ENCODE assay signal across 8 cellular contexts in the genomic region with DNA sequence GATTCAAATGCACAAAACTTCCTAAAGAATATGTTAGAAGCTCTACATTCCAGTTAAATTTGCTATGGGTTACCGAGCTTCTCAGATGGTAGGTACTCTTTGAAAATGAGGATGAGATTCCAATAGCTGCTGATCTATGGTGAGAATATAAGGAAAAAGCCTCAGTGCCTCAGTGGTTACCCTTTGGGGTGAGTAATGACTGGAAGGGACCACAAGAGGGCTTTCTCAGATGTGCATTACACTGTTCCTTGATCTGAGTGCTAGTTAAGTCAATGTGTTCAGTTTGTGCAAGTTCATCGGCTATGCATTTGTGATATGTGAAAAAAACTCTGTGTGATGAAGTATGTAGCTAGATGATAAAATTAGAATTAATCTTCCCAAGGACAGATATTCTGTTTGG. TPM values are rescaled to one million over a fixed set of nuclear protein-coding genes. Genes with fewer than 3 reads are reported as not detected.
A peak's percentile ranks its signal among the peaks of the same experiment; 100 is the strongest.
DNase-seq lines count a peak whose midpoint lies in the region; ATAC-seq and TF ChIP-seq lines count a peak whose summit lies in the region.

No MANE protein-coding gene starts in this region.

- H3K9me3 ChIP-seq in heart right ventricle (no peaks in the 10 kb centered on the region), right atrium auricular region (no peaks in the 10 kb centered on the region), esophagus squamous epithelium (no peaks in the 10 kb centered on the region), suprapubic skin (no peaks in the 10 kb centered on the region)

- H3K36me3 ChIP-seq in heart right ventricle = no peaks in the 10 kb centered on the region
- no peaks in the 10 kb centered on the region for H3K36me3 ChIP-seq in right atrium auricular region
- H3K36me3 ChIP-seq in esophagus squamous epithelium = no peaks in the 10 kb centered on the region
- no peaks in the 10 kb centered on the region for H3K36me3 ChIP-seq in suprapubic skin

- H3K27me3 ChIP-seq in heart right ventricle (peaks cover 6 to 87% (median 71%) of the 10 kb centered on the region in 7 donors), right atrium auricular region (peaks cover 7 to 15% of the 10 kb centered on the region in 2 donors), esophagus squamous epithelium (peaks cover 0 to 70% (median 9%) of the 10 kb centered on the region in 4 donors), suprapubic skin (peaks cover 51% of the 10 kb centered on the region)

- POLR2A ChIA-PET in activated CD4-positive, alpha-beta T cell treated with anti-CD3 and anti-CD28 coated beads for 36 hours (lab: Charles Lee) = no interaction called here

- no peak for TF ChIP-seq EP300 in suprapubic skin (IDR thresholded peaks at IDR 0.05)

- CTCF ChIA-PET in activated CD4-positive, alpha-beta T cell treated with anti-CD3 and anti-CD28 coated beads for 36 hours (lab: Charles Lee) = interaction anchor here (0.6 to 2.5 kb wide), 10 partner anchors 8 to 269 kb away, joined by 3 to 10 read pairs (median 4); a partner anchor contains a TSS

- no peak overlapping the region for H3K27ac Mint-ChIP-seq in activated CD4-positive, alpha-beta T cell treated with anti-CD3 and anti-CD28 coated beads for 36 hours

- peaks cover 34% of the 10 kb centered on the region for H3K27me3 Mint-ChIP-seq in activated CD4-positive, alpha-beta T cell treated with anti-CD3 and anti-CD28 coated beads for 36 hours

- H3K27ac ChIP-seq in heart right ventricle (no peak overlapping the region), right atrium auricular region (no peak overlapping the region), esophagus squamous epithelium (no peak overlapping the region), suprapubic skin (no peak overlapping the region)

- ATAC-seq in heart right ventricle (no peak), HG03066 (IDR thresholded peaks at IDR 0.05; ENCODE audit: low read depth, unreplicated experiment) (peak; percentile 41)
- ATAC-seq in activated CD4-positive, alpha-beta T cell treated with anti-CD3 and anti-CD28 coated beads for 36 hours = no peak

- peak in 6 of 9 donors; percentile 17 to 44 (median 32) for TF ChIP-seq CTCF in heart right ventricle (IDR thresholded peaks at IDR 0.05)
- peak in 1 of 2 donors; percentile 44 for TF ChIP-seq CTCF in right atrium auricular region (IDR thresholded peaks at IDR 0.05)
- TF ChIP-seq CTCF in esophagus squamous epithelium (IDR thresholded peaks at IDR 0.05) = peak; percentile 16 to 61 (median 34)
- TF ChIP-seq CTCF in suprapubic skin (IDR thresholded peaks at IDR 0.05) = peak; percentile 5 to 31

- intact Hi-C loops in heart right ventricle (cut with DNase I) = loop anchor here in 5 of 10 donors (10.0 kb wide), 1 partner anchor 268 kb away; no protein-coding TSS in a partner anchor
- intact Hi-C loops in esophagus squamous epithelium (cut with DNase I) = no loop called here
- intact Hi-C loops in activated CD4-positive, alpha-beta T cell treated with anti-CD3 and anti-CD28 coated beads for 36 hours (cut with DNase I, micrococcal nuclease) = loop anchor here in 1 of 2 experiments (1.0 kb wide), 1 partner anchor 45 kb away; no protein-coding TSS in a partner anchor

- TF ChIP-seq POLR2A in esophagus squamous epithelium (IDR thresholded peaks at IDR 0.05) (no peak), suprapubic skin (IDR thresholded peaks at IDR 0.05) (no peak)

- H3K4me3 ChIP-seq in heart right ventricle = no peak overlapping the region
- H3K4me3 ChIP-seq in right atrium auricular region = no peak overlapping the region
- no peak overlapping the region for H3K4me3 ChIP-seq in esophagus squamous epithelium
- no peak overlapping the region for H3K4me3 ChIP-seq in suprapubic skin

- peaks cover 18% of the 10 kb centered on the region for H3K4me1 Mint-ChIP-seq in activated CD4-positive, alpha-beta T cell treated with anti-CD3 and anti-CD28 coated beads for 36 hours

- WGBS in heart right ventricle, 2 donors = 50 to 68% methylated on average over 2 of the region's 2 CpGs
- WGBS in esophagus squamous epithelium, 2 donors = 49 to 69% methylated on average over 2 of the region's 2 CpGs
- WGBS in suprapubic skin = 57% methylated on average over 2 of the region's 2 CpGs

- H3K36me3 Mint-ChIP-seq in activated CD4-positive, alpha-beta T cell treated with anti-CD3 and anti-CD28 coated beads for 36 hours (ENCODE audit: low read depth) = no peaks in the 10 kb centered on the region

- H3K4me3 Mint-ChIP-seq in activated CD4-positive, alpha-beta T cell treated with anti-CD3 and anti-CD28 coated beads for 36 hours = no peak overlapping the region

- H3K4me1 ChIP-seq in heart right ventricle (peaks cover 3 to 23% (median 16%) of the 10 kb centered on the region in 9 donors), right atrium auricular region (peaks cover 0 to 23% of the 10 kb centered on the region in 2 donors), esophagus squamous epithelium (peaks cover 16 to 28% (median 16%) of the 10 kb centered on the region in 3 donors), suprapubic skin (peaks cover 27% of the 10 kb centered on the region)

- DNase-seq in heart right ventricle (no peak), right atrium auricular region (ENCODE audit: low spot score) (no peak), OCI-M1 (lab: John Stamatoyannopoulos, UW) (peak; percentile 28), esophagus squamous epithelium (lab: John Stamatoyannopoulos, UW) (no peak), suprapubic skin (ENCODE audit: low spot score in 2 of 2) (no peak), ecto neural progenitor cell (ENCODE audit: low spot score) (no peak)
- DNase-seq in activated CD4-positive, alpha-beta T cell treated with anti-CD3 and anti-CD28 coated beads for 36 hours = no peak

- H3K9me3 Mint-ChIP-seq in activated CD4-positive, alpha-beta T cell treated with anti-CD3 and anti-CD28 coated beads for 36 hours (ENCODE audit: low read depth) = no peaks in the 10 kb centered on the region

RNA-seq across cellular contexts. Expression of a gene that starts 3.5 kb away (rescaled TPM):
- 1 to 10 TPM in 1 of 10 donors, under 1 TPM in 9; 0.08 to 1.3 (median 0.29) TPM for total RNA-seq in heart right ventricle
- under 1 TPM; 0.44 to 0.55 TPM for polyA plus RNA-seq in heart right ventricle
- total RNA-seq in right atrium auricular region = under 1 TPM; 0.63 to 0.93 TPM
- total RNA-seq in esophagus squamous epithelium = 1 to 10 TPM in 3 of 4 donors, not detected in 1; 1.5 to 9.8 (median 6.3) TPM
- total RNA-seq in suprapubic skin = 1 to 10 TPM; 2.3 to 7.2 (median 2.8) TPM
- total RNA-seq in activated CD4-positive, alpha-beta T cell treated with anti-CD3 and anti-CD28 coated beads for 36 hours = 1 to 10 TPM in 1 of 2 experiments, under 1 TPM in 1; 0.60 to 1.0 TPM
